Comparison of ENCODE assay signal across 8 cellular contexts in the genomic region with DNA sequence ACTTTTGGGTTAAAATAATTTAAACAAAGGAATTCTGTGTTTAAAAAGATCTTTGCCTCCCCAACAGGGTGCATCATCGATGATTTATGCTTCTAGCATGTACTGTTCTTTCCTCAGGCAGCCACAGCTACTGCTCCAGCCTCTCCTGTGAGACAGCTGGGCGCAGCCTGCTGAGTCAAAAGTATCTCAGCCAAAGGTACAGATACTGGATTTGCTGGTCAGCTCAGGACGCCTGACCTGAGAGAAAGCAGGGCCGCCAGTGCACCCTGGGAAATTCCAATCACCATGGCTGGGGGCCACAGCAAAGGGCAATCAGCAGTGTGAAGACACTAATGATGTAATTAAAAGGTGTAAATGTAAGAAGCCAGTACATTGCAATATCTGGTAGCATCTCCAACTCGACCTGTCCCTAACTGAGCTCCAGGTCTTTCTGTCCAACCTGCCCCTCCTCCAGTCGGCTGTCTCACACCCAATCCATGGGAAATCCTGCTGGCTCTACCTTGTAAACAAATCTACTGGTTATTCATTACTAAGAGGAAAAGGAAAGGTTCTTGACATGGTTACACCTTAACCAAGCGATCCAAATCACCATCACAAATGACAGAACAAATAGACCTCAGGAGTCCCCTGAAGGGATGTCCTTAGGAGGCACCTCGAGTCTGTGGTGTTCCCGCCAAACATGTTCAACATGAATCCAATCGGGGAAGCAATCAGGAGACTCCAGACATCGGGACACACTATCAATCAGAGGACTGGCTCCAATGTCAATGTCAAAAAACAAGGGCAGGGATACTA. TPM values are rescaled to one million over a fixed set of nuclear protein-coding genes. Genes with fewer than 3 reads are reported as not detected.
DNase-seq lines count a peak whose midpoint lies in the region; ATAC-seq and TF ChIP-seq lines count a peak whose summit lies in the region.
"Had no signal": no experiment of that assay in that cellular context is flagged by ENCODE, and none has a peak within 500 bp of the region (broad histone marks: within the 10 kb centered on the region; RNA-seq: fewer than 3 reads in every experiment).

No MANE protein-coding gene starts in this region.

- no peak for TF ChIP-seq EP300 in upper lobe of left lung (IDR thresholded peaks at IDR 0.05)

- H3K27me3 ChIP-seq in HUES6 (ENCODE audit: control insufficient read depth, insufficient read depth, low read length) (no peaks in the 10 kb centered on the region), upper lobe of left lung (no peaks in the 10 kb centered on the region)

- DNase-seq in brain pericyte (ENCODE audit: low read depth, low spot score) (peak; percentile 55), kidney glomerular epithelial cell (lab: John Stamatoyannopoulos, UW) (peak; percentile 81), upper lobe of left lung (no peak), NCI-H1105 (lab: John Stamatoyannopoulos, UW) (no peak)
- DNase-seq in stimulated activated CD4-positive, alpha-beta T cell treated with anti-CD3 and anti-CD28 coated beads, Interleukin-15, amount 100 ng/mL, for 24 hours = no peak
- DNase-seq: stimulated activated CD4-positive, alpha-beta T cell treated with anti-CD3 and anti-CD28 coated beads, Interleukin-4, amount 100 ng/mL, for 24 hours had no signal

- H3K4me1 ChIP-seq in HUES6 (ENCODE audit: control insufficient read depth, insufficient read depth, low read length) (peaks cover 16% of the 10 kb centered on the region), upper lobe of left lung (peaks cover 11 to 20% (median 13%) of the 10 kb centered on the region in 4 donors)

- 0 out of 2 replicates have a peak overlapping the region, but pooled peaks have one; percentile 20 for H3K4me3 ChIP-seq in HUES6 (ENCODE audit: low read depth, low read length)
- no peak overlapping the region for H3K4me3 ChIP-seq in upper lobe of left lung

- no peaks in the 10 kb centered on the region for H3K9me3 ChIP-seq in HUES6 (ENCODE audit: control insufficient read depth, insufficient read depth, low read depth, low read length)
- H3K9me3 ChIP-seq in upper lobe of left lung = no peaks in the 10 kb centered on the region

- ATAC-seq in upper lobe of left lung (ENCODE audit: low FRiP score in 2 of 2) = peak; percentile 43 to 67
- ATAC-seq in GM21390 (IDR thresholded peaks at IDR 0.05; ENCODE audit: unreplicated experiment) = no peak

- no peak overlapping the region for H3K9ac ChIP-seq in HUES6 (ENCODE audit: low read length)

- no peak for TF ChIP-seq CTCF in upper lobe of left lung (IDR thresholded peaks at IDR 0.05)

- no peak overlapping the region for H3K27ac ChIP-seq in HUES6 (ENCODE audit: low read depth, low read length)
- peak overlapping the region in 2 of 4 donors; percentile 22 to 44 for H3K27ac ChIP-seq in upper lobe of left lung

- TF ChIP-seq POLR2A in upper lobe of left lung (IDR thresholded peaks at IDR 0.05) = no peak

- H3K36me3 ChIP-seq in HUES6 (ENCODE audit: control insufficient read depth, insufficient read depth, low read length) (no peaks in the 10 kb centered on the region), upper lobe of left lung (no peaks in the 10 kb centered on the region)

- WGBS in upper lobe of left lung, 2 donors = 45 to 46% methylated on average over 10 to 11 of the region's 11 CpGs

RNA-seq across cellular contexts. Expression of a gene that starts 7.3 kb away (rescaled TPM):
- total RNA-seq in upper lobe of left lung = 10 to 100 TPM in 5 of 6 donors, 1 to 10 TPM in 1; 9.9 to 14.3 (median 12.7) TPM

RNA-seq across cellular contexts. Expression of a gene that starts 24.7 kb away (rescaled TPM):
- total RNA-seq in upper lobe of left lung = 10 to 100 TPM in 2 of 6 donors, 1 to 10 TPM in 4; 1.0 to 22.1 (median 6.8) TPM

Comparison
In these comparisons a context has a peak if more than half of its experiments do, and no peak if none do; other contexts are left out.
1. DNase-seq: peak in brain pericyte (single experiment) and kidney glomerular epithelial cell (single experiment); none in upper lobe of left lung (0 of 2), stimulated activated CD4-positive, alpha-beta T cell treated with anti-CD3 and anti-CD28 coated beads, Interleukin-15, amount 100 ng/mL, for 24 hours (single experiment) and NCI-H1105 (single experiment).